ENCODE assay signal across 8 cellular contexts in genomic region chr1:212432163-212432705, GRCh38. TPM values are rescaled to one million over a fixed set of nuclear protein-coding genes. Genes with fewer than 3 reads are reported as not detected.
DNase-seq lines count a peak whose midpoint lies in the region; ATAC-seq and TF ChIP-seq lines count a peak whose summit lies in the region.

No MANE protein-coding gene starts in this region.

- H3K79me2 ChIP-seq in mesendoderm (ENCODE audit: control insufficient read depth, insufficient read depth, low read length), result no peaks in the 10 kb centered on the region

- no peak overlapping the region for H2BK120ac ChIP-seq in mesendoderm (ENCODE audit: low read depth, low read length)

- peaks cover 27% of the 10 kb centered on the region for H3K4me1 Mint-ChIP-seq in brain

- peak; percentile 30 for DNase-seq in stimulated activated CD4-positive, alpha-beta T cell treated with anti-CD3 and anti-CD28 coated beads, Interleukin-15, amount 100 ng/mL, for 24 hours
- DNase-seq in stimulated activated CD4-positive, alpha-beta T cell treated with anti-CD3 and anti-CD28 coated beads, Interleukin-4, amount 100 ng/mL, for 1 hour, result no peak
- DNase-seq in mesendoderm (no peak), cerebellum (ENCODE audit: low spot score) (no peak)

- H3K27me3 Mint-ChIP-seq in brain, result peaks cover 8% of the 10 kb centered on the region

- no peaks in the 10 kb centered on the region for H3K36me3 ChIP-seq in mesendoderm (ENCODE audit: control insufficient read depth, insufficient read depth, low read length)

- no peak overlapping the region for H4K8ac ChIP-seq in mesendoderm (ENCODE audit: low read depth, low read length)

- no peaks in the 10 kb centered on the region for H3K27me3 ChIP-seq in mesendoderm (ENCODE audit: insufficient read depth, low read length, poor library complexity)

- H3K36me3 Mint-ChIP-seq in brain, result peaks cover 5% of the 10 kb centered on the region

- no peaks in the 10 kb centered on the region for H3K4me1 ChIP-seq in mesendoderm (ENCODE audit: control insufficient read depth, low read depth, low read length)

- peak overlapping the region; percentile 64 for H3K9ac ChIP-seq in mesendoderm (ENCODE audit: low read length)

- no peak for ATAC-seq in GM21576 (IDR thresholded peaks at IDR 0.05; ENCODE audit: unreplicated experiment)
- ATAC-seq in GM19328 (IDR thresholded peaks at IDR 0.05; ENCODE audit: unreplicated experiment), result no peak
- no peak for ATAC-seq in GM19463 (IDR thresholded peaks at IDR 0.05; ENCODE audit: unreplicated experiment)

- TF ChIP-seq CTCF in brain (conservative IDR thresholded peaks at IDR 0.05), result no peak

- no peaks in the 10 kb centered on the region for H3K79me1 ChIP-seq in mesendoderm (ENCODE audit: low read length)

- no peak overlapping the region for H4K5ac ChIP-seq in mesendoderm (ENCODE audit: low read length)

- H2BK5ac ChIP-seq in mesendoderm (ENCODE audit: low read length), result no peak overlapping the region

- H3K27ac Mint-ChIP-seq in brain, result peak overlapping the region in 3 of 5 experiments; percentile 46 to 69 (median 59)

- peak overlapping the region; percentile 75 to 84 (median 80) for H3K4me3 Mint-ChIP-seq in brain

- no peak overlapping the region for H2BK15ac ChIP-seq in mesendoderm (replicated peaks; ENCODE audit: low read depth)

- no peak overlapping the region for H3K4me3 ChIP-seq in mesendoderm (ENCODE audit: low read length)

- H3K4ac ChIP-seq in mesendoderm (ENCODE audit: low read depth, low read length), result no peak overlapping the region

- H3K9me3 Mint-ChIP-seq in brain, result no peaks in the 10 kb centered on the region

- peak overlapping the region; percentile 40 for H3K4me2 ChIP-seq in mesendoderm (ENCODE audit: low read length)

- H3K23ac ChIP-seq in mesendoderm (ENCODE audit: low read length), result no peak overlapping the region

- no peak overlapping the region for H3K27ac ChIP-seq in mesendoderm (ENCODE audit: low read depth, low read length)

- H3K56ac ChIP-seq in mesendoderm (ENCODE audit: low read length), result peak overlapping the region; percentile 70

- H2AK5ac ChIP-seq in mesendoderm (ENCODE audit: low read length), result no peak overlapping the region

- whole genome bisulfite sequencing in mesendoderm (ENCODE audit: extremely low coverage, insufficient coverage, low lambda C conversion rate), result no CpG with 5 or more reads among the region's 9 CpGs

- H3K18ac ChIP-seq in mesendoderm (ENCODE audit: low read length), result no peak overlapping the region

RNA-seq across cellular contexts. Expression of gene NENF, which starts 0.5 kb away (rescaled TPM):
- polyA plus RNA-seq in brain (ENCODE audit: insufficient read depth, low read depth, low replicate concordance), result 146 TPM
- 17.0 TPM for polyA plus RNA-seq in mesendoderm (2013, experiment 1 of 2)
- polyA plus RNA-seq in mesendoderm (2013, experiment 2 of 2), result 18.7 TPM
- 9.5 TPM for total RNA-seq in cerebellum

RNA-seq across cellular contexts. Expression of gene PACC1, which starts 17.5 kb away (rescaled TPM):
- polyA plus RNA-seq in brain (ENCODE audit: insufficient read depth, low read depth, low replicate concordance), result 38.4 TPM
- 6.6 TPM for polyA plus RNA-seq in mesendoderm (2013, experiment 1 of 2)
- 6.8 TPM for polyA plus RNA-seq in mesendoderm (2013, experiment 2 of 2)
- total RNA-seq in cerebellum, result 17.2 TPM
